Comparison of ENCODE assay signal across 10 cellular contexts in genomic region chr6:75735491-75736186, GRCh38. TPM values are rescaled to one million over a fixed set of nuclear protein-coding genes. Genes with fewer than 3 reads are reported as not detected.
DNase-seq lines count a peak whose midpoint lies in the region; ATAC-seq lines count a peak whose summit lies in the region.
"Had no signal": no experiment of that assay in that cellular context is flagged by ENCODE, and none has a peak within 500 bp of the region (broad histone marks: within the 10 kb centered on the region; RNA-seq: fewer than 3 reads in every experiment).

No MANE protein-coding gene starts in this region.

- H3K9me3 ChIP-seq in BLaER1: no peaks in the 10 kb centered on the region
- H3K9me3 ChIP-seq: esophagus muscularis mucosa had no signal

- no peak overlapping the region for H3K4me3 ChIP-seq in BLaER1
- H3K4me3 ChIP-seq: esophagus muscularis mucosa had no signal

- no peaks in the 10 kb centered on the region for H3K27me3 ChIP-seq in BLaER1
- H3K27me3 ChIP-seq: esophagus muscularis mucosa had no signal

- no peaks in the 10 kb centered on the region for H3K36me3 ChIP-seq in BLaER1
- H3K36me3 ChIP-seq: esophagus muscularis mucosa had no signal

- peaks cover 10% of the 10 kb centered on the region; the same call in 1 of the 2 replicates for H3K4me1 ChIP-seq in BLaER1
- H3K4me1 ChIP-seq: esophagus muscularis mucosa had no signal

- DNase-seq in ureter (ENCODE audit: low spot score) (no peak), NCI-H1105 treated with DMSO at 0.1 percent for 48 hours (lab: John Stamatoyannopoulos, UW) (no peak), cerebellum (ENCODE audit: low spot score) (no peak)
- DNase-seq in stimulated activated naive CD4-positive, alpha-beta T cell (lab: John Stamatoyannopoulos, UW): no peak
- DNase-seq: SW 1271 had no signal

- no peak overlapping the region for H3K27ac ChIP-seq in BLaER1
- H3K27ac ChIP-seq: esophagus muscularis mucosa had no signal

- H4K20me1 ChIP-seq in BLaER1: no peaks in the 10 kb centered on the region

- H3K9ac ChIP-seq in BLaER1: no peak overlapping the region

- ATAC-seq in GM21367 (IDR thresholded peaks at IDR 0.05; ENCODE audit: unreplicated experiment): peak; percentile 81
- peak; percentile 84 for ATAC-seq in HG03469 (IDR thresholded peaks at IDR 0.05; ENCODE audit: unreplicated experiment)
- ATAC-seq in esophagus mucosa: peak; percentile 73

- peak overlapping the region; percentile 33; the same call in 1 of the 2 replicates for H3K4me2 ChIP-seq in BLaER1

RNA-seq across cellular contexts. Expression of gene MYO6, which starts 13.4 kb away (rescaled TPM):
- 37.4 TPM for total RNA-seq in esophagus mucosa
- 81.1 TPM for total RNA-seq in ureter
- 35.8 TPM for total RNA-seq in cerebellum
